In the genomic region with DNA sequence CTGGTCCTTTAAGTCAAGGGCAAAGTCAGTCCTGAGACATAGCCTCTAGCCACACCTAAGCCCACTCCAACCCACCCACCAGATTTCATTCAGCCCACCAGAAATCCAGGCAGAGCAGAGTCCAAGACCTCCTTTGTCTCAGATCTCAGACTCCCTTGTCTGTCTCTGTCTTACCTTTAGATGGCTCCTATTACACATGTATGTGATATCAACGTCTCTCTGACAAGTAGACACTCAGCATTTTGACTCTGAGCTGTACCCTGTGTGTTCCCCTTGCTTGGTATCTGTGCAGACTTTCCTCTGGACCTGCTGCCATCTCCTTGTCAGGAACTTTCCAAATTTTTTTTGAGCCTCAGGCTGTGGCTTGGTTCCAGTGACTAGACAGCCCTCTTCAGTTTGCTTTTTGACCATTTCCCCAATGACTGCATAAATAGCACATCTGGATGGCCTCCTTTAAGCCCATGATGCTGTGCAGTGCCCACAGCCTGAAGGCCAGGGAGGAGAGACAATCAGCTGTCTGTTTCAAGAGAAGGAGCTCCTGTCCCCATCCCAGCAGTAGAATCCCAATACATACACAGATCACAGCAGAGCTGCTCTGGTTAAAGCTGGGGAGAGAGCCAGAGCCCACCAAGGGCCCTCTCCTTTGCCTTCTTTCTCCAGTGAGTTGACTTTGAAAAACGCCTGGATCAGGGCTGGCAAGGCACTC, we compare ENCODE assay signal across 1 cellular context.
TF ChIP-seq lines count a peak whose summit lies in the region.

No MANE protein-coding gene starts in this region.

TF ChIP-seq in A549, 52 proteins besides CTCF, POLR2A, EP300 and RAD21 (continued from another document):
- TF ChIP-seq, protein P1, sequence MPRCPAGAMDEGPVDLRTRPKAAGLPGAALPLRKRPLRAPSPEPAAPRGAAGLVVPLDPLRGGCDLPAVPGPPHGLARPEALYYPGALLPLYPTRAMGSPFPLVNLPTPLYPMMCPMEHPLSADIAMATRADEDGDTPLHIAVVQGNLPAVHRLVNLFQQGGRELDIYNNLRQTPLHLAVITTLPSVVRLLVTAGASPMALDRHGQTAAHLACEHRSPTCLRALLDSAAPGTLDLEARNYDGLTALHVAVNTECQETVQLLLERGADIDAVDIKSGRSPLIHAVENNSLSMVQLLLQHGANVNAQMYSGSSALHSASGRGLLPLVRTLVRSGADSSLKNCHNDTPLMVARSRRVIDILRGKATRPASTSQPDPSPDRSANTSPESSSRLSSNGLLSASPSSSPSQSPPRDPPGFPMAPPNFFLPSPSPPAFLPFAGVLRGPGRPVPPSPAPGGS (IDR thresholded peaks at IDR 0.05) = no peak
- TF ChIP-seq GATA3 (IDR thresholded peaks at IDR 0.05; ENCODE audit: borderline replicate concordance) (no peak), EHF (CRISPR knock-in tag; IDR thresholded peaks at IDR 0.05) (no peak), ZFP36 (IDR thresholded peaks at IDR 0.05; ENCODE audit: borderline replicate concordance, partially characterized antibody) (no peak), NFE2L2 (conservative IDR thresholded peaks at IDR 0.05; ENCODE audit: low read length) (no peak), NR3C1 (IDR thresholded peaks at IDR 0.05) (no peak), RFX5 (IDR thresholded peaks at IDR 0.05) (no peak), HOXB13 (CRISPR knock-in tag; IDR thresholded peaks at IDR 0.05; ENCODE audit: low read depth) (no peak)
- TF ChIP-seq, protein P2, sequence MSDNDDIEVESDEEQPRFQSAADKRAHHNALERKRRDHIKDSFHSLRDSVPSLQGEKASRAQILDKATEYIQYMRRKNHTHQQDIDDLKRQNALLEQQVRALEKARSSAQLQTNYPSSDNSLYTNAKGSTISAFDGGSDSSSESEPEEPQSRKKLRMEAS (IDR thresholded peaks at IDR 0.05) = no peak
